In the genomic region with DNA sequence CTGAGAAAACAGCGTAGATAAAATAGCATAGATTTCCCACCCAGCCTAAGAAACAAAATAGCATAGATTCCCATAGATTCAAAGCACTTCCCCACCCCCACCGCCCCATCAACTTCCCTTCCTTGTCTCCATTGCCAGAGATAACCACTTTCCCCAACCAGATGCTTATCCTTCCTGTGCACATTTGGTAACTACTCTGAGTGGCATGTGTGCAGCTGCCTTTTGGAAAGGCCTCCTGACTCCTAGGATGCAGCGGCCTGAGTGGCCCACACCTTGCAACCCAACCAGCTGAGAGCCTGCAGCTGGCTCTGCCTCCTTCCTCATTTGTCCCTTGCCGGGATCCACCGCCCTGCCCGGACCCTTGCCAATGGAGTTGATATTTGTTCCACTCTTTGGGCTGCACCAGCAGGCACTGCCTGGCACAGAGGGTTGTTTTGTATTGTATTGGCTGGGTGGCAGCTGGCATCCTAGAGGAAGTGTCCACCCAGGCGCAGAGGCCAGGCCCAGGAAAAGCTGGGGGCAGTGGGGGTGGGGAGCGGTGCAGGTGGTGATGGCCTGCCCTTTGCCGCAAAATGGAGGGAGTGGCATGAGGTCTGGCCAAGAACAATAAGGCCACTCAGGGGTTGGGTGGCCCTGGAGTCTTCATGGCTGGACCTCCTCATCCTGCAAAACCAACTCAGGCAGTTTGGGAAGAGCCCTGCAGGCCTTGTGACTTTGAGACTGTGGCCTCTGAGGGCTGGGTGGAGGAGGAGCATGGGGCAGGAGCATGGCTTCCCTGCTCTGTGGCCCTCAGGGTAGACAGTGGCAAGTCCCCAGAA, we compare ENCODE assay signal across 10 cellular contexts. TPM values are rescaled to one million over a fixed set of nuclear protein-coding genes. Genes with fewer than 3 reads are reported as not detected.
DNase-seq lines count a peak whose midpoint lies in the region; ATAC-seq and TF ChIP-seq lines count a peak whose summit lies in the region.
"Had no signal": no experiment of that assay in that cellular context is flagged by ENCODE, and none has a peak within 500 bp of the region (broad histone marks: within the 10 kb centered on the region; RNA-seq: fewer than 3 reads in every experiment).

No MANE protein-coding gene starts in this region.

- no peak overlapping the region for H4K91ac ChIP-seq in IMR-90 (ENCODE audit: insufficient read depth, low read depth, low read length)

- H3K36me3 ChIP-seq in IMR-90 (ENCODE audit: control insufficient read depth, insufficient read depth, low read length) (peaks cover 8% of the 10 kb centered on the region; the same call in 1 of the 2 replicates), ascending aorta (peaks cover 9 to 15% of the 10 kb centered on the region in 2 donors)
- H3K36me3 ChIP-seq: prostate gland had no signal

- peak; percentile 62 to 68 for DNase-seq in AML-193 (lab: John Stamatoyannopoulos, UW)
- DNase-seq in IMR-90 = no peak
- DNase-seq in ascending aorta (ENCODE audit: low spot score in 2 of 2) = no peak
- peak; percentile 53 for DNase-seq in myocyte (ENCODE audit: low read depth)
- no peak for DNase-seq in GM19240 (ENCODE audit: insufficient read length, low spot score)
- DNase-seq in osteocyte (ENCODE audit: extremely low spot score, unreplicated experiment) = no peak
- DNase-seq in NCI-H1105 (lab: John Stamatoyannopoulos, UW) = no peak
- DNase-seq in activated CD4-positive, alpha-beta T cell treated with anti-CD3 and anti-CD28 coated beads for 4 hours = no peak
- DNase-seq: stimulated activated naive CD8-positive, alpha-beta T cell treated with anti-CD3 and anti-CD28 coated beads, Interleukin-15, Interleukin-2, amounts not matched to agents 100 U/mL and 50 U/mL, for 24 hours had no signal

- POLR2A ChIA-PET in IMR-90 (lab: Charles Lee; ENCODE audit: unreplicated experiment) = no interaction called here

- H3K36me3 Mint-ChIP-seq in osteocyte (ENCODE audit: unreplicated experiment) = peaks cover 3% of the 10 kb centered on the region

- H3K27me3 Mint-ChIP-seq in osteocyte (ENCODE audit: unreplicated experiment) = no peaks in the 10 kb centered on the region

- H3K4me1 Mint-ChIP-seq in osteocyte (ENCODE audit: unreplicated experiment) = peaks cover 42% of the 10 kb centered on the region

- H2BK15ac ChIP-seq in IMR-90 (ENCODE audit: low read depth, low read length) = no peak overlapping the region

- H3K27me3 ChIP-seq in IMR-90 (ENCODE audit: control insufficient read depth, insufficient read depth, low read length) = no peaks in the 10 kb centered on the region
- H3K27me3 ChIP-seq in ascending aorta = no peaks in the 10 kb centered on the region

- intact Hi-C loops in IMR-90 (cut with micrococcal nuclease) = loop anchor here (5.0 to 10.0 kb wide), 2 partner anchors 126 to 743 kb away; no protein-coding TSS in a partner anchor
- intact Hi-C loops in ascending aorta (cut with DNase I) = no loop called here

- no peak overlapping the region for H3K27ac Mint-ChIP-seq in osteocyte (ENCODE audit: unreplicated experiment)

- peaks cover 0 to 11% of the 10 kb centered on the region in 2 experiments; a peak in 1 of 4 replicates for H3K79me1 ChIP-seq in IMR-90 (ENCODE audit: low read depth in 1 of 2, low read length in 2 of 2)

- no peak overlapping the region for H3K56ac ChIP-seq in IMR-90 (ENCODE audit: extremely low read depth, insufficient read depth, low read length)

- no peak overlapping the region for H3K23ac ChIP-seq in IMR-90 (ENCODE audit: low read depth, low read length)

- H2BK5ac ChIP-seq in IMR-90 (ENCODE audit: low read depth, low read length, poor library complexity, severe bottlenecking) = no peak overlapping the region

- CTCF ChIA-PET in IMR-90 (lab: Yijun Ruan, JAX) = interaction anchor here (1.0 to 2.1 kb wide), 2 partner anchors 36 to 63 kb away, joined by 3 to 10 read pairs; no protein-coding TSS in a partner anchor

- no peak overlapping the region for H3K4ac ChIP-seq in IMR-90 (ENCODE audit: low read depth, low read length)

- H3K4me3 ChIP-seq in IMR-90 (ENCODE audit: insufficient read depth, low read depth, low read length) (no peak overlapping the region), ascending aorta (no peak overlapping the region)
- H3K4me3 ChIP-seq: prostate gland had no signal

- no TSS peak for BruUV-seq in IMR-90 (replicated peaks; lab: Mats Ljungman, UMichigan)

- no peak overlapping the region for H3K14ac ChIP-seq in IMR-90 (replicated peaks; ENCODE audit: low read depth, low read length)

- in situ Hi-C loops in IMR-90 (cut with MboI; ENCODE audit: low sequenced_read_pairs) = loop anchor here (5.0 kb wide), 1 partner anchor 66 kb away; no protein-coding TSS in a partner anchor

- dilution Hi-C loops in IMR-90 (cut with HindIII; ENCODE audit: low sequenced_read_pairs, unreplicated experiment) = no loop called here

- TF ChIP-seq POLR2A in IMR-90 (IDR thresholded peaks at IDR 0.05; ENCODE audit: low read depth, low read length) = no peak

- H3K27ac ChIP-seq in IMR-90 (ENCODE audit: insufficient read depth, low read length) = no peak overlapping the region
- H3K27ac ChIP-seq in ascending aorta = peak overlapping the region; percentile 80 to 88

- 72% methylated on average over 4 of the region's 9 CpGs; no CpG with 5 or more reads in 1 of the 2 experiments for WGBS in IMR-90 (ENCODE audit: extremely low coverage in 2 of 2, insufficient read length in 1 of 2), 2 experiments

- H2BK120ac ChIP-seq in IMR-90 (ENCODE audit: low read depth, low read length) = no peak overlapping the region

- TF ChIP-seq CTCF in IMR-90 (conservative IDR thresholded peaks at IDR 0.05; ENCODE audit: low read depth, low read length) (no peak), ascending aorta (IDR thresholded peaks at IDR 0.05) (no peak), osteocyte (IDR thresholded peaks at IDR 0.05) (no peak)

- no peak overlapping the region for H3K18ac ChIP-seq in IMR-90 (ENCODE audit: low read depth, low read length)

- peaks cover 10% of the 10 kb centered on the region; the same call in 1 of the 2 replicates for H3K9me1 ChIP-seq in IMR-90 (ENCODE audit: insufficient read depth, low read length)

- H3K9ac ChIP-seq in IMR-90 (ENCODE audit: low read depth, low read length) = no peak overlapping the region

- TF ChIP-seq RAD21 in IMR-90 (IDR thresholded peaks at IDR 0.05; ENCODE audit: low read length) = no peak

- no peak overlapping the region for H2AK5ac ChIP-seq in IMR-90 (ENCODE audit: low read depth, low read length)

- peaks cover 11% of the 10 kb centered on the region; the same call in 1 of the 2 replicates for H4K20me1 ChIP-seq in IMR-90 (ENCODE audit: insufficient read depth, low read length)

- H4K5ac ChIP-seq in IMR-90 (ENCODE audit: low read depth, low read length) = no peak overlapping the region

- H3K9me3 Mint-ChIP-seq in osteocyte (ENCODE audit: unreplicated experiment) = no peaks in the 10 kb centered on the region

- H3K9me3 ChIP-seq in IMR-90 (ENCODE audit: control insufficient read depth, insufficient read depth, low read length) (no peaks in the 10 kb centered on the region), ascending aorta (no peaks in the 10 kb centered on the region)
- H3K9me3 ChIP-seq: prostate gland had no signal

- peak overlapping the region; percentile 77 for H2AK9ac ChIP-seq in IMR-90 (replicated peaks; ENCODE audit: low read depth, low read length, poor library complexity)

- no peak for ATAC-seq in IMR-90 (ENCODE audit: low read depth)
- ATAC-seq: stimulated activated naive CD8-positive, alpha-beta T cell treated with anti-CD3 and anti-CD28 coated beads, Interleukin-15, Interleukin-2, amounts not matched to agents 100 U/mL and 50 U/mL, for 24 hours had no signal

- peak overlapping the region in 1 of 2 experiments; percentile 91; a peak in 1 of 4 replicates for H4K8ac ChIP-seq in IMR-90 (ENCODE audit: low read depth in 2 of 2, low read length in 2 of 2)

- H3K4me2 ChIP-seq in IMR-90 (ENCODE audit: low read depth, low read length) = no peak overlapping the region

- H3K4me3 Mint-ChIP-seq in osteocyte (ENCODE audit: unreplicated experiment) = no peak overlapping the region

- H3K4me1 ChIP-seq in IMR-90 (ENCODE audit: control insufficient read depth, insufficient read depth, low read length) (peaks cover 25% of the 10 kb centered on the region), ascending aorta (peaks cover 37 to 56% of the 10 kb centered on the region in 2 donors)

- no peak overlapping the region for H2BK20ac ChIP-seq in IMR-90 (ENCODE audit: low read depth, low read length)

- peak overlapping the region; percentile 18 for H2AFZ ChIP-seq in IMR-90 (replicated peaks; ENCODE audit: low read length, poor library complexity)

TF ChIP-seq in IMR-90, 13 proteins besides CTCF, POLR2A, EP300 and RAD21 (continues in another document):
- TF ChIP-seq MAFK (IDR thresholded peaks at IDR 0.05; ENCODE audit: low read depth, low read length) (no peak), RFX5 (IDR thresholded peaks at IDR 0.05; ENCODE audit: low read depth, low read length) (no peak), RCOR1 (IDR thresholded peaks at IDR 0.05; ENCODE audit: insufficient replicate concordance, low read length) (no peak), NFE2L2 (IDR thresholded peaks at IDR 0.05; ENCODE audit: low read depth, low read length) (no peak)

RNA-seq across cellular contexts. Expression of a gene that starts 4.9 kb away (rescaled TPM):
- total RNA-seq in IMR-90 (2012; rRNA removed) = 4.4 and 4.8 TPM in 2 replicates
- 5.9 and 6.0 TPM in 2 replicates for polyA plus RNA-seq in IMR-90 (2012; rRNA removed)
- 4.1 and 10.3 TPM in 2 replicates for polyA plus RNA-seq in IMR-90 (2012; cell fraction: cytosol; rRNA removed)
- polyA plus RNA-seq in IMR-90 (2012; cell fraction: nucleus; rRNA removed; ENCODE audit: low replicate concordance) = 10.0 and 10.3 TPM in 2 replicates
- total RNA-seq in ascending aorta = 144 TPM
- 4.0 and 7.5 TPM in 2 replicates for total RNA-seq in myocyte
- 52.2 TPM for polyA plus RNA-seq in myocyte (2012)
- 21.2 and 21.6 TPM in 2 replicates for total RNA-seq in osteocyte

RNA-seq across cellular contexts. Expression of a gene that starts 19.3 kb away (rescaled TPM):
- total RNA-seq in IMR-90 (2012; rRNA removed) (0.83 and 1.3 TPM in 2 replicates), ascending aorta (165 TPM), myocyte (0.47 and 0.62 TPM in 2 replicates), osteocyte (1.2 and 1.9 TPM in 2 replicates)
- polyA plus RNA-seq in IMR-90 (2012; rRNA removed) = 2.0 and 2.9 TPM in 2 replicates
- polyA plus RNA-seq in IMR-90 (2012; cell fraction: cytosol; rRNA removed) = 1.7 TPM in 2 replicates
- polyA plus RNA-seq in IMR-90 (2012; cell fraction: nucleus; rRNA removed; ENCODE audit: low replicate concordance) = 11.2 and 11.8 TPM in 2 replicates
- 5.5 TPM for polyA plus RNA-seq in myocyte (2012)

RNA-seq across cellular contexts. Expression of a gene that starts 41.8 kb away (rescaled TPM):
- total RNA-seq in IMR-90 (2012; rRNA removed) (10.4 and 10.6 TPM in 2 replicates), ascending aorta (202 TPM), myocyte (13.8 and 22.6 TPM in 2 replicates), osteocyte (114 and 120 TPM in 2 replicates)
- 64.7 and 65.1 TPM in 2 replicates for polyA plus RNA-seq in IMR-90 (2012; rRNA removed)
- 51.5 and 60.5 TPM in 2 replicates for polyA plus RNA-seq in IMR-90 (2012; cell fraction: cytosol; rRNA removed)
- polyA plus RNA-seq in IMR-90 (2012; cell fraction: nucleus; rRNA removed; ENCODE audit: low replicate concordance) = 183 and 377 TPM in 2 replicates
- 52.6 TPM for polyA plus RNA-seq in myocyte (2012)

RNA-seq across cellular contexts. Expression of a gene that starts 52.7 kb away (rescaled TPM):
- total RNA-seq in IMR-90 (2012; rRNA removed) (under 0.01 TPM in 2 replicates), ascending aorta (not detected), myocyte (not detected in 2 replicates), osteocyte (not detected in 2 replicates)
- polyA plus RNA-seq in IMR-90 (2012; rRNA removed) = 0.07 and 0.09 TPM in 2 replicates
- polyA plus RNA-seq in IMR-90 (2012; cell fraction: cytosol; rRNA removed) = 0.03 TPM in 1 of 2 replicates, not detected in the other
- 0.11 and 0.15 TPM in 2 replicates for polyA plus RNA-seq in IMR-90 (2012; cell fraction: nucleus; rRNA removed; ENCODE audit: low replicate concordance)
- 0.09 TPM for polyA plus RNA-seq in myocyte (2012)

Comparison
In these comparisons a context has a peak if more than half of its experiments do, and no peak if none do; other contexts are left out.
1. DNase-seq: peak in AML-193 (2 of 2) and myocyte (single experiment); none in IMR-90 (single experiment), ascending aorta (0 of 2), GM19240 (single experiment), osteocyte (single experiment), NCI-H1105 (single experiment) and activated CD4-positive, alpha-beta T cell treated with anti-CD3 and anti-CD28 coated beads for 4 hours (0 of 2).
2. RNA of a gene that starts 19.3 kb away (total RNA-seq): 165 TPM in ascending aorta (single experiment); 0.83 to 1.3 TPM in IMR-90, 1.2 to 1.9 TPM in osteocyte and 0.47 to 0.62 TPM in myocyte; every median in the first group is over 10 times any median in the second.